In the genomic region with DNA sequence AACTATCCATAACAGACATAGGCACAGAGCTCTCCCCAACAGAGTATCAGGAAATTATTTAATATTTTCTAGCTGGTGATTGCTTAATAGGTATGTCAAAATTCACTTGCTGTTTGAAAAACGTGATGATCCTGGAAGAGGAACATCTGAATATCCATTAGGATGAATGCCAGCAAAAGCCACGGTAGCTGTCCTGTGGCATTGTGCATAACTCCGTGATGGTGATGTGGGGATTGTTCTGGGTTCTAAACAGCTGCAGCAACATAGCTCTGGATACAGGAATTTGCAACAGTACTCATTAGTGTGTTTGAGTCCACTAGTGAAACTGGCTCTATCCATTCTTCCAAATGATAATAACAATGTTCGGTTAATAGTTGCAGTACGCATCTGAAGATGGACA, we compare ENCODE assay signal across 5 cellular contexts.
"Had no signal": no experiment of that assay in that cellular context is flagged by ENCODE, and none has a peak within 500 bp of the region (broad histone marks: within the 10 kb centered on the region; RNA-seq: fewer than 3 reads in every experiment).

No MANE protein-coding gene starts in this region.

- DNase-seq: H9, HCEC 1CT, IMR-90 had no signal

- H3K4me3 ChIP-seq: GM23338, K562 had no signal

- H3K4me2 ChIP-seq: GM23338 had no signal

- H2AFZ ChIP-seq: GM23338 had no signal
